ENCODE assay signal across 10 cellular contexts in genomic region chr1:21341517-21342078, GRCh38. TPM values are rescaled to one million over a fixed set of nuclear protein-coding genes. Genes with fewer than 3 reads are reported as not detected.
DNase-seq lines count a peak whose midpoint lies in the region; ATAC-seq and TF ChIP-seq lines count a peak whose summit lies in the region.
"Had no signal": no experiment of that assay in that cellular context is flagged by ENCODE, and none has a peak within 500 bp of the region (broad histone marks: within the 10 kb centered on the region; RNA-seq: fewer than 3 reads in every experiment).

No MANE protein-coding gene starts in this region.

- peak overlapping the region; percentile 81 to 97 (median 88) for H3K27ac ChIP-seq in right lobe of liver
- peak overlapping the region; percentile 61 for H3K27ac ChIP-seq in suprapubic skin

- no peak for TF ChIP-seq POLR2A in right lobe of liver (IDR thresholded peaks at IDR 0.05)
- no peak for TF ChIP-seq POLR2A in suprapubic skin (IDR thresholded peaks at IDR 0.05)

- TF ChIP-seq CTCF in right lobe of liver (IDR thresholded peaks at IDR 0.05) (no peak), suprapubic skin (IDR thresholded peaks at IDR 0.05) (no peak)

- POLR2A ChIA-PET in activated naive CD8-positive, alpha-beta T cell treated with anti-CD3 and anti-CD28 coated beads, Interleukin-2, amount 10 ng/mL, durations not matched to agents 7 days and 5 days (lab: Charles Lee), result interaction anchor here (4.8 to 5.0 kb wide), 2 partner anchors 8 to 49 kb away, joined by 51 to 80 read pairs; partner anchors contain the start of gene ECE1

- H3K36me3 ChIP-seq in right lobe of liver (no peaks in the 10 kb centered on the region), suprapubic skin (no peaks in the 10 kb centered on the region)

- H3K4me3 ChIP-seq in right lobe of liver (no peak overlapping the region), suprapubic skin (peak overlapping the region; percentile 65)

- no peak for DNase-seq in activated CD4-positive, alpha-beta T cell treated with anti-CD3 and anti-CD28 coated beads, Interleukin-2, amount 10 ng/mL, durations not matched to agents 24 days and 14 days
- no peak for DNase-seq in activated CD4-positive, alpha-beta T cell treated with anti-CD3 and anti-CD28 coated beads for 48 hours
- no peak for DNase-seq in activated naive CD8-positive, alpha-beta T cell treated with anti-CD3 and anti-CD28 coated beads, Interleukin-2, amount 10 ng/mL, durations not matched to agents 7 days and 5 days
- DNase-seq in right lobe of liver (no peak), suprapubic skin (ENCODE audit: low spot score in 2 of 2) (no peak), hippocampal formation (lab: John Stamatoyannopoulos, UW) (no peak), C1 segment of cervical spinal cord (lab: John Stamatoyannopoulos, UW) (no peak)
- DNase-seq in stimulated activated CD4-positive, alpha-beta T cell treated with anti-CD3 and anti-CD28 coated beads, Interleukin-4, amount 100 ng/mL, for 24 hours, result no peak
- DNase-seq: activated B cell treated with CpG ODN at 0.5 μM for 24 hours, NCI-H2107 had no signal

- H3K27me3 ChIP-seq in right lobe of liver, result no peaks in the 10 kb centered on the region
- H3K27me3 ChIP-seq in suprapubic skin, result no peaks in the 10 kb centered on the region

- H3K4me1 ChIP-seq in right lobe of liver (peaks cover 0 to 80% (median 37%) of the 10 kb centered on the region in 4 donors), suprapubic skin (peaks cover 89% of the 10 kb centered on the region)

- intact Hi-C loops in activated CD4-positive, alpha-beta T cell treated with anti-CD3 and anti-CD28 coated beads, Interleukin-2, amount 10 ng/mL, durations not matched to agents 24 days and 14 days (cut with micrococcal nuclease), result loop anchor here (10.0 kb wide), 2 partner anchors 407 to 557 kb away; partner anchors contain the start of gene HP1BP3
- intact Hi-C loops in right lobe of liver (cut with DNase I), result no loop called here

- H3K4me3 Mint-ChIP-seq in activated CD4-positive, alpha-beta T cell treated with anti-CD3 and anti-CD28 coated beads, Interleukin-2, amount 10 ng/mL, durations not matched to agents 24 days and 14 days, result peak overlapping the region; percentile 88
- peak overlapping the region; percentile 76 for H3K4me3 Mint-ChIP-seq in activated naive CD8-positive, alpha-beta T cell treated with anti-CD3 and anti-CD28 coated beads, Interleukin-2, amount 10 ng/mL, durations not matched to agents 7 days and 5 days

- WGBS in right lobe of liver (ENCODE audit: insufficient coverage, low coverage, low lambda C conversion rate, missing lambda C conversion rate), result 60% methylated on average over 6 of the region's 10 CpGs
- 84% methylated on average over 10 of the region's 10 CpGs for WGBS in suprapubic skin

- no peaks in the 10 kb centered on the region for H3K9me3 ChIP-seq in right lobe of liver
- H3K9me3 ChIP-seq in suprapubic skin, result no peaks in the 10 kb centered on the region

- peak overlapping the region; percentile 59 for H3K27ac Mint-ChIP-seq in activated CD4-positive, alpha-beta T cell treated with anti-CD3 and anti-CD28 coated beads, Interleukin-2, amount 10 ng/mL, durations not matched to agents 24 days and 14 days
- H3K27ac Mint-ChIP-seq in activated naive CD8-positive, alpha-beta T cell treated with anti-CD3 and anti-CD28 coated beads, Interleukin-2, amount 10 ng/mL, durations not matched to agents 7 days and 5 days, result peak overlapping the region; percentile 93

- TF ChIP-seq EP300 in suprapubic skin (IDR thresholded peaks at IDR 0.05), result no peak

- H3K36me3 Mint-ChIP-seq in activated CD4-positive, alpha-beta T cell treated with anti-CD3 and anti-CD28 coated beads, Interleukin-2, amount 10 ng/mL, durations not matched to agents 24 days and 14 days (ENCODE audit: low read depth), result peaks cover 28% of the 10 kb centered on the region
- peaks cover 9% of the 10 kb centered on the region for H3K36me3 Mint-ChIP-seq in activated naive CD8-positive, alpha-beta T cell treated with anti-CD3 and anti-CD28 coated beads, Interleukin-2, amount 10 ng/mL, durations not matched to agents 7 days and 5 days

- no peaks in the 10 kb centered on the region for H3K9me3 Mint-ChIP-seq in activated CD4-positive, alpha-beta T cell treated with anti-CD3 and anti-CD28 coated beads, Interleukin-2, amount 10 ng/mL, durations not matched to agents 24 days and 14 days
- H3K9me3 Mint-ChIP-seq in activated naive CD8-positive, alpha-beta T cell treated with anti-CD3 and anti-CD28 coated beads, Interleukin-2, amount 10 ng/mL, durations not matched to agents 7 days and 5 days, result no peaks in the 10 kb centered on the region
- H3K9me3 Mint-ChIP-seq: activated B cell treated with CpG ODN at 0.5 μM for 24 hours had no signal

- no peak for ATAC-seq in activated naive CD8-positive, alpha-beta T cell treated with anti-CD3 and anti-CD28 coated beads, Interleukin-2, amount 10 ng/mL, durations not matched to agents 7 days and 5 days (ENCODE audit: low read depth)
- ATAC-seq in right lobe of liver, result no peak

- H3K27me3 Mint-ChIP-seq in activated CD4-positive, alpha-beta T cell treated with anti-CD3 and anti-CD28 coated beads, Interleukin-2, amount 10 ng/mL, durations not matched to agents 24 days and 14 days, result no peaks in the 10 kb centered on the region
- no peaks in the 10 kb centered on the region for H3K27me3 Mint-ChIP-seq in activated naive CD8-positive, alpha-beta T cell treated with anti-CD3 and anti-CD28 coated beads, Interleukin-2, amount 10 ng/mL, durations not matched to agents 7 days and 5 days
- H3K27me3 Mint-ChIP-seq: activated B cell treated with CpG ODN at 0.5 μM for 24 hours had no signal

- peaks cover 69% of the 10 kb centered on the region for H3K4me1 Mint-ChIP-seq in activated CD4-positive, alpha-beta T cell treated with anti-CD3 and anti-CD28 coated beads, Interleukin-2, amount 10 ng/mL, durations not matched to agents 24 days and 14 days
- H3K4me1 Mint-ChIP-seq in activated naive CD8-positive, alpha-beta T cell treated with anti-CD3 and anti-CD28 coated beads, Interleukin-2, amount 10 ng/mL, durations not matched to agents 7 days and 5 days, result peaks cover 65% of the 10 kb centered on the region

RNA-seq across cellular contexts. Expression of gene ECE1, which starts 51.3 kb away (rescaled TPM):
- total RNA-seq in activated CD4-positive, alpha-beta T cell treated with anti-CD3 and anti-CD28 coated beads, Interleukin-2, amount 10 ng/mL, durations not matched to agents 24 days and 14 days, result 133 and 134 TPM in 2 replicates
- 10 to 100 TPM; 83.2 to 85.5 TPM for total RNA-seq in activated naive CD8-positive, alpha-beta T cell treated with anti-CD3 and anti-CD28 coated beads, Interleukin-2, amount 10 ng/mL, durations not matched to agents 7 days and 5 days
- 10 to 100 TPM; 39.7 to 61.3 (median 43.8) TPM for total RNA-seq in right lobe of liver
- total RNA-seq in suprapubic skin, result 10 to 100 TPM; 40.8 to 64.2 (median 55.3) TPM
